Comparison of ENCODE assay signal across 8 cellular contexts in genomic region chr6:135179920-135180457, GRCh38. TPM values are rescaled to one million over a fixed set of nuclear protein-coding genes. Genes with fewer than 3 reads are reported as not detected.
A peak's percentile ranks its signal among the peaks of the same experiment; 100 is the strongest.
DNase-seq lines count a peak whose midpoint lies in the region; ATAC-seq and TF ChIP-seq lines count a peak whose summit lies in the region.

No MANE protein-coding gene starts in this region.

- peak overlapping the region; percentile 56 to 91 (median 79) for H3K27ac Mint-ChIP-seq in CD4-positive, CD25-positive, alpha-beta regulatory T cell
- peak overlapping the region; percentile 93 for H3K27ac Mint-ChIP-seq in activated naive CD8-positive, alpha-beta T cell treated with anti-CD3 and anti-CD28 coated beads for 36 hours
- H3K27ac Mint-ChIP-seq in naive thymus-derived CD4-positive, alpha-beta T cell: peak overlapping the region; percentile 46 to 89 (median 78)

- intact Hi-C loops in naive thymus-derived CD4-positive, alpha-beta T cell (cut with micrococcal nuclease): loop anchor here (1.0 to 5.0 kb wide), 7 partner anchors 10 to 1228 kb away; partner anchors contain the start of gene TBPL1 (in 1 of the 2)

- H3K27ac ChIP-seq in CD4-positive, CD25-positive, alpha-beta regulatory T cell (ENCODE audit: insufficient read depth, low read length, poor library complexity, severe bottlenecking): peak overlapping the region; percentile 76
- peak overlapping the region; percentile 69 for H3K27ac ChIP-seq in naive thymus-derived CD4-positive, alpha-beta T cell (ENCODE audit: low read depth, low read length)

- POLR2A ChIA-PET in naive thymus-derived CD4-positive, alpha-beta T cell (lab: Charles Lee): interaction anchor here (0.6 to 3.5 kb wide), 5 partner anchors 13 to 125 kb away, joined by 3 to 14 read pairs (median 10); partner anchors contain the start of gene HBS1L

- no peak for TF ChIP-seq CTCF in HFF-Myc (IDR thresholded peaks at IDR 0.05; ENCODE audit: low read depth, low read length, missing control alignments)

- no peaks in the 10 kb centered on the region for H3K27me3 ChIP-seq in CD4-positive, CD25-positive, alpha-beta regulatory T cell (ENCODE audit: control insufficient read depth, insufficient read depth, low read length)
- no peaks in the 10 kb centered on the region for H3K27me3 ChIP-seq in naive thymus-derived CD4-positive, alpha-beta T cell (ENCODE audit: control insufficient read depth in 2 of 2, insufficient read depth in 2 of 2, low read length in 2 of 2)

- no peaks in the 10 kb centered on the region for H3K27me3 Mint-ChIP-seq in CD4-positive, CD25-positive, alpha-beta regulatory T cell
- H3K27me3 Mint-ChIP-seq in activated naive CD8-positive, alpha-beta T cell treated with anti-CD3 and anti-CD28 coated beads for 36 hours: no peaks in the 10 kb centered on the region
- no peaks in the 10 kb centered on the region for H3K27me3 Mint-ChIP-seq in naive thymus-derived CD4-positive, alpha-beta T cell

- H3K4me3 ChIP-seq in CD4-positive, CD25-positive, alpha-beta regulatory T cell (ENCODE audit: low read depth, low read length): peak overlapping the region; percentile 67
- H3K4me3 ChIP-seq in HFF-Myc (replicated peaks; ENCODE audit: low read depth, low read length): peak overlapping the region; percentile 54; the same call in 1 of the 2 replicates
- H3K4me3 ChIP-seq in naive thymus-derived CD4-positive, alpha-beta T cell (ENCODE audit: low read length): peak overlapping the region; percentile 18

- H3K9me3 ChIP-seq in CD4-positive, CD25-positive, alpha-beta regulatory T cell (ENCODE audit: control insufficient read depth in 2 of 2, low read length in 2 of 2): no peaks in the 10 kb centered on the region
- H3K9me3 ChIP-seq in naive thymus-derived CD4-positive, alpha-beta T cell (ENCODE audit: control insufficient read depth in 2 of 3, low read length in 3 of 3): no peaks in the 10 kb centered on the region

- peaks cover 11 to 24% (median 16%) of the 10 kb centered on the region in 4 donors for H3K4me1 Mint-ChIP-seq in CD4-positive, CD25-positive, alpha-beta regulatory T cell
- peaks cover 36% of the 10 kb centered on the region for H3K4me1 Mint-ChIP-seq in activated naive CD8-positive, alpha-beta T cell treated with anti-CD3 and anti-CD28 coated beads for 36 hours
- H3K4me1 Mint-ChIP-seq in naive thymus-derived CD4-positive, alpha-beta T cell: peaks cover 21 to 37% (median 28%) of the 10 kb centered on the region in 7 donors

- H3K9me3 Mint-ChIP-seq in CD4-positive, CD25-positive, alpha-beta regulatory T cell: no peaks in the 10 kb centered on the region
- peaks cover 1% of the 10 kb centered on the region for H3K9me3 Mint-ChIP-seq in activated naive CD8-positive, alpha-beta T cell treated with anti-CD3 and anti-CD28 coated beads for 36 hours
- no peaks in the 10 kb centered on the region for H3K9me3 Mint-ChIP-seq in naive thymus-derived CD4-positive, alpha-beta T cell

- H3K4me1 ChIP-seq in CD4-positive, CD25-positive, alpha-beta regulatory T cell (ENCODE audit: control insufficient read depth, insufficient read depth, low read length, poor library complexity, severe bottlenecking): peaks cover 30% of the 10 kb centered on the region
- peaks cover 4% of the 10 kb centered on the region in 2 donors for H3K4me1 ChIP-seq in naive thymus-derived CD4-positive, alpha-beta T cell (ENCODE audit: control insufficient read depth in 2 of 2, insufficient read depth in 2 of 2, low read length in 2 of 2)

- no peaks in the 10 kb centered on the region for H3K36me3 ChIP-seq in CD4-positive, CD25-positive, alpha-beta regulatory T cell (ENCODE audit: control insufficient read depth, insufficient read depth, low read length)
- no peaks in the 10 kb centered on the region for H3K36me3 ChIP-seq in naive thymus-derived CD4-positive, alpha-beta T cell (ENCODE audit: control insufficient read depth in 2 of 3, insufficient read depth in 3 of 3, low read length in 3 of 3)

- peak in 2 of 3 donors; percentile 9 to 50 for DNase-seq in CD4-positive, CD25-positive, alpha-beta regulatory T cell
- no peak for DNase-seq in HFF-Myc (ENCODE audit: extremely low read depth, low read depth)
- DNase-seq in activated naive CD8-positive, alpha-beta T cell treated with anti-CD3 and anti-CD28 coated beads for 36 hours: peak; percentile 34
- peak in 7 of 9 donors; percentile 5 to 38 (median 11) for DNase-seq in naive thymus-derived CD4-positive, alpha-beta T cell
- DNase-seq in amniotic stem cell (lab: John Stamatoyannopoulos, UW): no peak
- no peak for DNase-seq in iPS-NIHi7 (ENCODE audit: extremely low spot score)

- peak overlapping the region; percentile 90 to 96 (median 92) for H3K4me3 Mint-ChIP-seq in CD4-positive, CD25-positive, alpha-beta regulatory T cell
- peak overlapping the region; percentile 74 for H3K4me3 Mint-ChIP-seq in activated naive CD8-positive, alpha-beta T cell treated with anti-CD3 and anti-CD28 coated beads for 36 hours
- H3K4me3 Mint-ChIP-seq in naive thymus-derived CD4-positive, alpha-beta T cell: peak overlapping the region; percentile 50 to 98 (median 88)

- H3K36me3 Mint-ChIP-seq in CD4-positive, CD25-positive, alpha-beta regulatory T cell: no peaks in the 10 kb centered on the region
- H3K36me3 Mint-ChIP-seq in activated naive CD8-positive, alpha-beta T cell treated with anti-CD3 and anti-CD28 coated beads for 36 hours: peaks cover 15% of the 10 kb centered on the region
- H3K36me3 Mint-ChIP-seq in naive thymus-derived CD4-positive, alpha-beta T cell: no peaks in the 10 kb centered on the region

- CTCF ChIA-PET in naive thymus-derived CD4-positive, alpha-beta T cell (lab: Charles Lee): interaction anchor here (1.9 to 5.4 kb wide), 2 partner anchors 33 to 37 kb away, joined by 5 to 59 read pairs; no protein-coding TSS in a partner anchor

- ATAC-seq in CD4-positive, CD25-positive, alpha-beta regulatory T cell (ENCODE audit: low read depth in 2 of 2): no peak
- no peak for ATAC-seq in naive thymus-derived CD4-positive, alpha-beta T cell
- no peak for ATAC-seq in HG03108 (IDR thresholded peaks at IDR 0.05; ENCODE audit: unreplicated experiment)
- ATAC-seq in esophagus mucosa: no peak

RNA-seq across cellular contexts. Expression of gene MYB, which starts 1.1 kb away (rescaled TPM):
- 17.4 TPM for total RNA-seq in CD4-positive, CD25-positive, alpha-beta regulatory T cell
- 1 to 10 TPM; 1.4 to 5.1 (median 4.4) TPM for polyA plus RNA-seq in CD4-positive, CD25-positive, alpha-beta regulatory T cell
- 10 to 100 TPM; 36.6 to 37.2 TPM for total RNA-seq in activated naive CD8-positive, alpha-beta T cell treated with anti-CD3 and anti-CD28 coated beads for 36 hours
- 10 to 100 TPM; 14.2 to 33.3 (median 17.3) TPM for total RNA-seq in naive thymus-derived CD4-positive, alpha-beta T cell
- 1 to 10 TPM; 2.1 to 2.9 TPM for polyA plus RNA-seq in naive thymus-derived CD4-positive, alpha-beta T cell
- 1.3 TPM for total RNA-seq in esophagus mucosa

Comparison
In these comparisons a context has a peak if more than half of its experiments do, and no peak if none do; other contexts are left out.
1. DNase-seq: peak in CD4-positive, CD25-positive, alpha-beta regulatory T cell (2 of 3), activated naive CD8-positive, alpha-beta T cell treated with anti-CD3 and anti-CD28 coated beads for 36 hours (single experiment) and naive thymus-derived CD4-positive, alpha-beta T cell (7 of 9); none in HFF-Myc (single experiment), amniotic stem cell (single experiment) and iPS-NIHi7 (single experiment).
2. Peak in every context shown above with its lines, with median percentiles within 50 percentile points of each other: H3K4me3 ChIP-seq, H3K27ac Mint-ChIP-seq and H3K4me3 Mint-ChIP-seq.